ENCODE assay signal across 9 cellular contexts in genomic region chr1:214224605-214225354, GRCh38. TPM values are rescaled to one million over a fixed set of nuclear protein-coding genes. Genes with fewer than 3 reads are reported as not detected.
DNase-seq lines count a peak whose midpoint lies in the region; ATAC-seq and TF ChIP-seq lines count a peak whose summit lies in the region.
"Had no signal": no experiment of that assay in that cellular context is flagged by ENCODE, and none has a peak within 500 bp of the region (broad histone marks: within the 10 kb centered on the region; RNA-seq: fewer than 3 reads in every experiment).

No MANE protein-coding gene starts in this region.

- H3K4me3 ChIP-seq in BLaER1 (no peak overlapping the region), ascending aorta (peak overlapping the region; percentile 40 to 43), heart left ventricle (peak overlapping the region in 10 of 12 donors; percentile 7 to 48 (median 23)), neuron (ENCODE audit: low read length) (no peak overlapping the region)

- intact Hi-C loops in ascending aorta (cut with DNase I) (no loop called here), heart left ventricle (cut with DNase I) (loop anchor here in 4 of 10 donors (5.0 to 10.0 kb wide), 2 partner anchors 38 to 50 kb away; no protein-coding TSS in a partner anchor)

- peak overlapping the region; percentile 2 for H2AFZ ChIP-seq in neuron (ENCODE audit: low read depth, low read length)

- peak overlapping the region; percentile 11 for H3K4me2 ChIP-seq in BLaER1

- no peak for TF ChIP-seq POLR2A in heart left ventricle (IDR thresholded peaks at IDR 0.05)

- WGBS in heart left ventricle, 4 donors: 20 to 36% (median 27%) methylated on average over 24 of the region's 24 CpGs

- no peaks in the 10 kb centered on the region for H4K20me1 ChIP-seq in BLaER1

- H3K27me3 ChIP-seq in BLaER1 (no peaks in the 10 kb centered on the region), ascending aorta (no peaks in the 10 kb centered on the region), heart left ventricle (no peaks in the 10 kb centered on the region), neuron (ENCODE audit: insufficient read depth, low read length) (no peaks in the 10 kb centered on the region)

- TF ChIP-seq CTCF in ascending aorta (IDR thresholded peaks at IDR 0.05) (no peak), heart left ventricle (IDR thresholded peaks at IDR 0.05) (no peak)

- H3K36me3 ChIP-seq in BLaER1 (no peaks in the 10 kb centered on the region), ascending aorta (no peaks in the 10 kb centered on the region), heart left ventricle (no peaks in the 10 kb centered on the region), neuron (ENCODE audit: insufficient read depth, low read length) (no peaks in the 10 kb centered on the region)

- no peak overlapping the region for H3K27ac ChIP-seq in BLaER1
- H3K27ac ChIP-seq in ascending aorta: no peak overlapping the region
- peak overlapping the region in 4 of 12 donors; percentile 9 to 55 (median 42) for H3K27ac ChIP-seq in heart left ventricle

- no peak for DNase-seq in ascending aorta (ENCODE audit: low spot score in 2 of 2)
- peak in 1 of 5 donors; percentile 45 for DNase-seq in heart left ventricle
- DNase-seq in epidermal melanocyte (ENCODE audit: insufficient read length, low spot score): no peak
- no peak for DNase-seq in stimulated activated CD4-positive, alpha-beta T cell treated with anti-CD3 and anti-CD28 coated beads, Interleukin-2, amount 100 ng/mL, for 24 hours
- DNase-seq: SIG-M5 had no signal

- ATAC-seq in heart left ventricle (peak in 1 of 4 donors; percentile 25), HG02840 (IDR thresholded peaks at IDR 0.05; ENCODE audit: low FRiP score, unreplicated experiment) (no peak), GM21529 (IDR thresholded peaks at IDR 0.05; ENCODE audit: unreplicated experiment) (no peak)

- no peak overlapping the region for H3K9ac ChIP-seq in BLaER1

- H3K9me3 ChIP-seq in BLaER1 (no peaks in the 10 kb centered on the region), ascending aorta (no peaks in the 10 kb centered on the region), heart left ventricle (no peaks in the 10 kb centered on the region), neuron (ENCODE audit: low read length) (no peaks in the 10 kb centered on the region)

- H3K4me1 ChIP-seq in BLaER1 (no peaks in the 10 kb centered on the region), ascending aorta (no peaks in the 10 kb centered on the region), heart left ventricle (peaks cover 0 to 26% (median 5%) of the 10 kb centered on the region in 12 donors), neuron (ENCODE audit: insufficient read depth, low read length) (peaks cover 1% of the 10 kb centered on the region)

RNA-seq across cellular contexts. Expression of gene SMYD2, which starts 56.2 kb away (rescaled TPM):
- 2.4 TPM for total RNA-seq in ascending aorta
- total RNA-seq in heart left ventricle: 100 to 1,000 TPM; 204 to 406 (median 342) TPM
- polyA plus RNA-seq in heart left ventricle: 100 to 1,000 TPM; 157 to 194 TPM

Comparison
In these comparisons a context has a peak if more than half of its experiments do, and no peak if none do; other contexts are left out.
1. H3K4me3 ChIP-seq: peak in ascending aorta (2 of 2) and heart left ventricle (10 of 12); none in BLaER1 (single experiment) and neuron (single experiment).
2. RNA of gene SMYD2, which starts 56.2 kb away (total RNA-seq): 204 to 406 TPM in heart left ventricle; 2.4 TPM in ascending aorta (single experiment); every median in the first group is over 10 times any median in the second.